Comparison of ENCODE assay signal across 18 cellular contexts in the genomic region with DNA sequence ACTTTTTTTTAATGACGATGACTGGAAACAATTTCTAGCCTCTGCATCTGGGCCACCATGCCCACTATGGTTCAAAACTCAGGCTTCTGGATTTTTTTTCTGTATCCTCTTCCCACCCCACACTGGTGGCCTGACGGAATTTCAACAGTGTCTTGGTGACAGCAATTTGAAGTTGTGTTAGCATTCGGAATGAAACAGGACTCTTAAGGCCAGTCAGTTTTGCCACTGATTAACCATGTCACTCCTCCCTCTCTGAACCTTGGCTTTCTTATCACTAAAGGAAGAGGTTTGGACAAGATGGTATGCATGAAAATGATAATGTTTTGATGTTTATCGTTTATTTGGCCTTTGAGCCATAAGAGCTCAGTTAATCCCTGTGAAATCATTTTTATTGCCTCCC. TPM values are rescaled to one million over a fixed set of nuclear protein-coding genes. Genes with fewer than 3 reads are reported as not detected.
DNase-seq lines count a peak whose midpoint lies in the region; ATAC-seq and TF ChIP-seq lines count a peak whose summit lies in the region.
"Had no signal": no experiment of that assay in that cellular context is flagged by ENCODE, and none has a peak within 500 bp of the region (broad histone marks: within the 10 kb centered on the region; RNA-seq: fewer than 3 reads in every experiment).

No MANE protein-coding gene starts in this region.

- TF ChIP-seq POLR2A in heart left ventricle (IDR thresholded peaks at IDR 0.05) (no peak), erythroblast (IDR thresholded peaks at IDR 0.05; ENCODE audit: low read length) (no peak), gastrocnemius medialis (IDR thresholded peaks at IDR 0.05) (no peak)

- ATAC-seq in heart left ventricle (no peak), gastrocnemius medialis (no peak), GM21723 (IDR thresholded peaks at IDR 0.05; ENCODE audit: unreplicated experiment) (no peak)
- ATAC-seq: PC-3 had no signal

- no peaks in the 10 kb centered on the region for H3K9me3 Mint-ChIP-seq in osteocyte (ENCODE audit: unreplicated experiment)
- H3K9me3 Mint-ChIP-seq: CD4-positive, alpha-beta memory T cell had no signal

- POLR2A ChIA-PET in A673 (lab: Charles Lee; ENCODE audit: low non-redundant PET): no interaction called here

- H3K27ac ChIP-seq in right atrium auricular region (no peak overlapping the region), heart left ventricle (no peak overlapping the region), gastrocnemius medialis (no peak overlapping the region), A673 (ENCODE audit: low read depth, low read length, poor library complexity, severe bottlenecking) (no peak overlapping the region)

- CTCF ChIA-PET in A673 (lab: Charles Lee): no interaction called here

- DNase-seq in right atrium auricular region (ENCODE audit: low spot score) (peak; percentile 21), heart left ventricle (no peak), erythroblast (lab: John Stamatoyannopoulos, UW) (peak; percentile 14 to 56), osteocyte (ENCODE audit: extremely low spot score, unreplicated experiment) (peak; percentile 15), gastrocnemius medialis (no peak), A673 (ENCODE audit: low spot score) (no peak), mesenteric fat pad (ENCODE audit: low spot score) (no peak)
- DNase-seq: 8988T; CD4-positive, alpha-beta memory T cell; DMS79; H7; NCI-H1436 treated with DMSO at 0.1 percent for 48 hours; NCI-H2029 treated with DMSO at 0.1 percent for 48 hours; NCI-H2171 treated with DMSO at 0.1 percent for 48 hours; NCI-H446 treated with DMSO at 0.1 percent for 48 hours; NCI-H748 treated with DMSO at 0.1 percent for 48 hours; PC-3 had no signal

- BruUV-seq in A673 (replicated peaks; lab: Mats Ljungman, UMichigan): no TSS peak

- no peaks in the 10 kb centered on the region for H3K36me3 Mint-ChIP-seq in osteocyte (ENCODE audit: unreplicated experiment)
- H3K36me3 Mint-ChIP-seq: CD4-positive, alpha-beta memory T cell had no signal

- H3K27me3 Mint-ChIP-seq in osteocyte (ENCODE audit: unreplicated experiment): no peaks in the 10 kb centered on the region
- H3K27me3 Mint-ChIP-seq: CD4-positive, alpha-beta memory T cell had no signal

- H3K36me3 ChIP-seq in right atrium auricular region: no peaks in the 10 kb centered on the region
- peaks cover 0 to 11% (median 0%) of the 10 kb centered on the region in 9 donors for H3K36me3 ChIP-seq in heart left ventricle
- H3K36me3 ChIP-seq in gastrocnemius medialis: no peaks in the 10 kb centered on the region
- H3K36me3 ChIP-seq in A673 (ENCODE audit: insufficient read depth, low read length, poor library complexity, severe bottlenecking): no peaks in the 10 kb centered on the region

- 67 to 84% (median 73%) methylated on average over 4 of the region's 4 CpGs for WGBS in heart left ventricle, 4 donors

- no peak overlapping the region for H3K27ac Mint-ChIP-seq in osteocyte (ENCODE audit: unreplicated experiment)
- H3K27ac Mint-ChIP-seq: CD4-positive, alpha-beta memory T cell had no signal

- TF ChIP-seq CTCF in right atrium auricular region (IDR thresholded peaks at IDR 0.05) (no peak), heart left ventricle (IDR thresholded peaks at IDR 0.05) (no peak), osteocyte (IDR thresholded peaks at IDR 0.05) (no peak), gastrocnemius medialis (IDR thresholded peaks at IDR 0.05 in 4 of 5, conservative IDR thresholded peaks at IDR 0.05 in 1 of 5) (no peak), A673 (conservative IDR thresholded peaks at IDR 0.05; ENCODE audit: low read depth, low read length) (no peak)

- intact Hi-C loops in heart left ventricle (cut with DNase I) (loop anchor here in 2 of 10 donors (5.0 to 10.0 kb wide), 2 partner anchors 67 to 70 kb away; no protein-coding TSS in a partner anchor), gastrocnemius medialis (cut with DNase I; ENCODE audit: low total_unique reads) (no loop called here), A673 (cut with micrococcal nuclease; ENCODE audit: unreplicated experiment) (loop anchor here (5.0 to 10.0 kb wide), 2 partner anchors 35 to 347 kb away; no protein-coding TSS in a partner anchor)

- in situ Hi-C loops in gastrocnemius medialis (cut with MboI; ENCODE audit: low sequenced_read_pairs in 4 of 4): loop anchor here in 2 of 4 donors (25.0 kb wide), 1 partner anchor 90 kb away; no protein-coding TSS in a partner anchor

- peaks cover 0 to 10% of the 10 kb centered on the region in 2 donors for H3K4me1 ChIP-seq in right atrium auricular region
- peaks cover 0 to 13% (median 6%) of the 10 kb centered on the region in 12 donors for H3K4me1 ChIP-seq in heart left ventricle
- no peaks in the 10 kb centered on the region for H3K4me1 ChIP-seq in gastrocnemius medialis
- H3K4me1 ChIP-seq in A673 (ENCODE audit: insufficient read depth, low read length, poor library complexity, severe bottlenecking): peaks cover 5% of the 10 kb centered on the region

- H3K4me3 ChIP-seq in right atrium auricular region (no peak overlapping the region), heart left ventricle (no peak overlapping the region), gastrocnemius medialis (no peak overlapping the region), A673 (ENCODE audit: low read depth, low read length, poor library complexity, severe bottlenecking) (no peak overlapping the region)

- peaks cover 13% of the 10 kb centered on the region for H3K4me1 Mint-ChIP-seq in osteocyte (ENCODE audit: unreplicated experiment)

- H3K27me3 ChIP-seq in right atrium auricular region (no peaks in the 10 kb centered on the region), heart left ventricle (peaks cover 0 to 16% (median 0%) of the 10 kb centered on the region in 9 donors), gastrocnemius medialis (no peaks in the 10 kb centered on the region), A673 (replicated peaks; ENCODE audit: insufficient read depth, low read depth, low read length, poor library complexity) (no peaks in the 10 kb centered on the region)

- no peaks in the 10 kb centered on the region for H3K9me3 ChIP-seq in right atrium auricular region
- H3K9me3 ChIP-seq in heart left ventricle: no peaks in the 10 kb centered on the region
- no peaks in the 10 kb centered on the region for H3K9me3 ChIP-seq in gastrocnemius medialis
- H3K9me3 ChIP-seq in A673 (ENCODE audit: low read depth, low read length, poor library complexity, severe bottlenecking): no peaks in the 10 kb centered on the region

- H3K4me3 Mint-ChIP-seq in osteocyte (ENCODE audit: unreplicated experiment): no peak overlapping the region
- H3K4me3 Mint-ChIP-seq: CD4-positive, alpha-beta memory T cell had no signal

RNA-seq across cellular contexts. Expression of a gene that starts 41.6 kb away (rescaled TPM):
- 10 to 100 TPM in 1 of 2 donors, 1 to 10 TPM in 1; 4.0 to 48.3 TPM for total RNA-seq in right atrium auricular region
- 100 to 1,000 TPM in 3 of 9 donors, 10 to 100 TPM in 6; 28.5 to 114 (median 72.3) TPM for total RNA-seq in heart left ventricle
- polyA plus RNA-seq in heart left ventricle: 10 to 100 TPM; 19.5 to 91.9 TPM
- total RNA-seq in osteocyte: 9.8 and 12.1 TPM in 2 replicates
- total RNA-seq in gastrocnemius medialis: 1 to 10 TPM; 7.1 to 9.5 (median 8.9) TPM
- total RNA-seq in A673 (2021): 57.6 and 62.1 TPM in 2 replicates
- 4.6 TPM for total RNA-seq in mesenteric fat pad

Comparison
In these comparisons a context has a peak if more than half of its experiments do, and no peak if none do; other contexts are left out.
1. DNase-seq: peak in right atrium auricular region (single experiment), erythroblast (2 of 2) and osteocyte (single experiment); none in heart left ventricle (0 of 5), gastrocnemius medialis (0 of 2), A673 (single experiment) and mesenteric fat pad (single experiment).